Comparison of ENCODE assay signal across 4 cellular contexts in the genomic region with DNA sequence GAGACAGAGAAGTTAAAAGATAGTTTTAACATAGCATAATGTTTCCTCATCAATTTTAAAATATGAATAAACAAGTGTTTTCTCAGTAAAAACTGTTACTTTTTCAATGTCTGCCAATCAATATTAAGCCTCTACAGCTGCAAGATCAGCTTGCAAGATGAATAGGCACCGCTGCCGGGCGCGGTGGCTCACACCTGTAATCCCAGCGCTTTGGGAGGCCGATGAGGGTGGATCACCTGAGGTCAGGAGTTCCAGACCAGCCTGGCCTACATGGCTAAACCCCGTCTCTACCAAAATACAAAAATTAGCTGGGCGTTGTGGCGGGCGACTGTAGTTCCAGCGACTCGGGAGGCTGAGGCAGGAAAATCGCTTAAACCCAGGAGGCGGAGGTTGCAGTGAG.
"Had no signal": no experiment of that assay in that cellular context is flagged by ENCODE, and none has a peak within 500 bp of the region (broad histone marks: within the 10 kb centered on the region; RNA-seq: fewer than 3 reads in every experiment).

No MANE protein-coding gene starts in this region.

- H3K4me1 Mint-ChIP-seq: GM23338, H9 had no signal

- H3K27ac Mint-ChIP-seq: GM23338, H9 had no signal

- H3K4me3 Mint-ChIP-seq: GM23338, H9 had no signal

- H3K9me3 Mint-ChIP-seq: GM23338, H9 had no signal

- DNase-seq: H9, HCEC 1CT, IMR-90 had no signal

- H3K4me3 ChIP-seq: GM23338 had no signal
